1 cellular context compared by ENCODE assay signal in the genomic region with DNA sequence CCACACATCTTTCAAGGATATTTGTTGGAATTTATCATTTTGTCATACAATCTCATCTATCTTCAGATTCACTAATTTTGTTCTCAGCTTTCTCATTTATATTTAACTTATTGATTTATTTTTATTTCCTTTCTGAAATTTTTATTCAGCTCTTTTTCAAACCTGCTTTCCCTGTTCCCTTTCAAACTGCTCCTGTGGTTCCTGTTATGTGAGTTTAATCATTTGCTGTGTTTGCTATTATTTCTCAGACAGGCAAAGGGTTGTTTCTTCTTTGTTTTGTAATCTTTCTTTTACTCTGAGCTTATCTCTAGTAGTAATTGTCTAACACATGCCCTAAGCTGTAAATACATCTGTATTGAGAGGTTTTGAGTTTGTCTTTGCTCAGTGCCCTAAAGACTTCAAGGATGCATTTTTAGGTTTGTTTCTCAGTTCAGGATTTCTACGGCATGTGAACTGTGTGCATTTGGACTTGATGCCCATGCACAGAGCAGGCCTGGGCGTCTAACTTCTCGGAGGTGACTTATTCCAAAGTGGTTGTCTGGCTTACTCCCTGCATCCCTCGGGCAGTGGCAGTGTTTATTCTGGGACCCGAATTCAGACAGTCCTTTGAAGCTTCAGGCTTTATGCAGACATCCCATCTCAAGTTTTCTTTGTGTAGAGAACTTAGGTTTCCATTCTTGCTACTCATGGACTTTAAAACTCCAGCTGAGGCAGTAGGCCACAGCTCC.
TF ChIP-seq lines count a peak whose summit lies in the region.

No MANE protein-coding gene starts in this region.

TF ChIP-seq in GM23338, 12 proteins besides CTCF, POLR2A, EP300 and RAD21 (continued from another document):
- no peak for TF ChIP-seq ZNF462 (CRISPR knock-in tag; IDR thresholded peaks at IDR 0.05)
- no peak for TF ChIP-seq EZH2phosphoT487 (IDR thresholded peaks at IDR 0.05; ENCODE audit: unreplicated experiment)
- no peak for TF ChIP-seq POLR2AphosphoS5 (IDR thresholded peaks at IDR 0.05; ENCODE audit: low read depth)
- TF ChIP-seq CREB1 (CRISPR knock-in tag; IDR thresholded peaks at IDR 0.05; ENCODE audit: low read depth) = no peak
- TF ChIP-seq, protein P1, sequence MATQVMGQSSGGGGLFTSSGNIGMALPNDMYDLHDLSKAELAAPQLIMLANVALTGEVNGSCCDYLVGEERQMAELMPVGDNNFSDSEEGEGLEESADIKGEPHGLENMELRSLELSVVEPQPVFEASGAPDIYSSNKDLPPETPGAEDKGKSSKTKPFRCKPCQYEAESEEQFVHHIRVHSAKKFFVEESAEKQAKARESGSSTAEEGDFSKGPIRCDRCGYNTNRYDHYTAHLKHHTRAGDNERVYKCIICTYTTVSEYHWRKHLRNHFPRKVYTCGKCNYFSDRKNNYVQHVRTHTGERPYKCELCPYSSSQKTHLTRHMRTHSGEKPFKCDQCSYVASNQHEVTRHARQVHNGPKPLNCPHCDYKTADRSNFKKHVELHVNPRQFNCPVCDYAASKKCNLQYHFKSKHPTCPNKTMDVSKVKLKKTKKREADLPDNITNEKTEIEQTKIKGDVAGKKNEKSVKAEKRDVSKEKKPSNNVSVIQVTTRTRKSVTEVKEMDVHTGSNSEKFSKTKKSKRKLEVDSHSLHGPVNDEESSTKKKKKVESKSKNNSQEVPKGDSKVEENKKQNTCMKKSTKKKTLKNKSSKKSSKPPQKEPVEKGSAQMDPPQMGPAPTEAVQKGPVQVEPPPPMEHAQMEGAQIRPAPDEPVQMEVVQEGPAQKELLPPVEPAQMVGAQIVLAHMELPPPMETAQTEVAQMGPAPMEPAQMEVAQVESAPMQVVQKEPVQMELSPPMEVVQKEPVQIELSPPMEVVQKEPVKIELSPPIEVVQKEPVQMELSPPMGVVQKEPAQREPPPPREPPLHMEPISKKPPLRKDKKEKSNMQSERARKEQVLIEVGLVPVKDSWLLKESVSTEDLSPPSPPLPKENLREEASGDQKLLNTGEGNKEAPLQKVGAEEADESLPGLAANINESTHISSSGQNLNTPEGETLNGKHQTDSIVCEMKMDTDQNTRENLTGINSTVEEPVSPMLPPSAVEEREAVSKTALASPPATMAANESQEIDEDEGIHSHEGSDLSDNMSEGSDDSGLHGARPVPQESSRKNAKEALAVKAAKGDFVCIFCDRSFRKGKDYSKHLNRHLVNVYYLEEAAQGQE (IDR thresholded peaks at IDR 0.05; ENCODE audit: unreplicated experiment) = no peak
- TF ChIP-seq, protein P2, sequence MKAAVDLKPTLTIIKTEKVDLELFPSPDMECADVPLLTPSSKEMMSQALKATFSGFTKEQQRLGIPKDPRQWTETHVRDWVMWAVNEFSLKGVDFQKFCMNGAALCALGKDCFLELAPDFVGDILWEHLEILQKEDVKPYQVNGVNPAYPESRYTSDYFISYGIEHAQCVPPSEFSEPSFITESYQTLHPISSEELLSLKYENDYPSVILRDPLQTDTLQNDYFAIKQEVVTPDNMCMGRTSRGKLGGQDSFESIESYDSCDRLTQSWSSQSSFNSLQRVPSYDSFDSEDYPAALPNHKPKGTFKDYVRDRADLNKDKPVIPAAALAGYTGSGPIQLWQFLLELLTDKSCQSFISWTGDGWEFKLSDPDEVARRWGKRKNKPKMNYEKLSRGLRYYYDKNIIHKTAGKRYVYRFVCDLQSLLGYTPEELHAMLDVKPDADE (IDR thresholded peaks at IDR 0.05) = no peak
- TF ChIP-seq ZNF331 (CRISPR knock-in tag; IDR thresholded peaks at IDR 0.05; ENCODE audit: low read depth) = no peak
- no peak for TF ChIP-seq NANOG (IDR thresholded peaks at IDR 0.05; ENCODE audit: borderline replicate concordance)
- TF ChIP-seq STAT1 (IDR thresholded peaks at IDR 0.05; ENCODE audit: unreplicated experiment) = no peak
- TF ChIP-seq ZNF114 (CRISPR knock-in tag; IDR thresholded peaks at IDR 0.05) = no peak
